Comparison of ENCODE assay signal across 18 cellular contexts in genomic region chr20:20213722-20214121, GRCh38.
"Had no signal": no experiment of that assay in that cellular context is flagged by ENCODE, and none has a peak within 500 bp of the region (broad histone marks: within the 10 kb centered on the region; RNA-seq: fewer than 3 reads in every experiment).

No MANE protein-coding gene starts in this region.

- H3K27me3 ChIP-seq: cardiac muscle cell, right atrium auricular region had no signal

- H3K4me3 ChIP-seq: adrenal gland, cardiac muscle cell, dorsolateral prefrontal cortex, left lung, mucosa of descending colon, right atrium auricular region had no signal

- H3K4me3 Mint-ChIP-seq: activated CD4-positive, alpha-beta memory T cell treated with anti-CD3 and anti-CD28 coated beads, Interleukin-2, amount 10 ng/mL, durations not matched to agents 7 days and 5 days; activated naive CD4-positive, alpha-beta T cell treated with anti-CD3 and anti-CD28 coated beads, Interleukin-2, amount 50 U/mL, for 24 hours; activated T-cell treated with anti-CD3 and anti-CD28 coated beads, Interleukin-2, amount 50 U/mL, for 24 hours; endodermal cell; naive thymus-derived CD4-positive, alpha-beta T cell; stimulated activated memory B cell treated with anti-CD40 and anti-IgM and Interleukin-4, amounts not matched to agents 10 μg/mL and 1 μg/mL and 100 μg/mL, for 72 hours; WTC11 had no signal

- H3K4me1 Mint-ChIP-seq: activated CD4-positive, alpha-beta memory T cell treated with anti-CD3 and anti-CD28 coated beads, Interleukin-2, amount 10 ng/mL, durations not matched to agents 7 days and 5 days; activated naive CD4-positive, alpha-beta T cell treated with anti-CD3 and anti-CD28 coated beads, Interleukin-2, amount 50 U/mL, for 24 hours; naive thymus-derived CD4-positive, alpha-beta T cell; stimulated activated memory B cell treated with anti-CD40 and anti-IgM and Interleukin-4, amounts not matched to agents 10 μg/mL and 1 μg/mL and 100 μg/mL, for 72 hours had no signal

- H3K36me3 ChIP-seq: adrenal gland, cardiac muscle cell, left lung, right atrium auricular region had no signal

- H3K9me3 ChIP-seq: adrenal gland, left lung, mucosa of descending colon had no signal

- H3K9me3 Mint-ChIP-seq: activated CD4-positive, alpha-beta memory T cell treated with anti-CD3 and anti-CD28 coated beads, Interleukin-2, amount 10 ng/mL, durations not matched to agents 7 days and 5 days; activated naive CD4-positive, alpha-beta T cell treated with anti-CD3 and anti-CD28 coated beads, Interleukin-2, amount 50 U/mL, for 24 hours had no signal

- DNase-seq: activated CD4-positive, alpha-beta memory T cell treated with anti-CD3 and anti-CD28 coated beads, Interleukin-2, amount 10 ng/mL, durations not matched to agents 7 days and 5 days; activated CD4-positive, alpha-beta T cell treated with anti-CD3 and anti-CD28 coated beads for 4 hours; activated effector memory CD4-positive, alpha-beta T cell treated with Interleukin-2 at 50 U/mL for 16 hours; activated T-cell treated with anti-CD3 and anti-CD28 coated beads, Interleukin-2, amount 50 U/mL, for 24 hours; adrenal gland; dorsolateral prefrontal cortex; endodermal cell; islet precursor cell; left lung; mucosa of descending colon; naive thymus-derived CD4-positive, alpha-beta T cell; posterior cingulate gyrus; stimulated activated CD4-positive, alpha-beta T cell treated with anti-CD3 and anti-CD28 coated beads, Interleukin-2, amount 100 ng/mL, for 48 hours had no signal

- H3K4me1 ChIP-seq: adrenal gland, left lung had no signal

- ATAC-seq: left lung; mucosa of descending colon; naive thymus-derived CD4-positive, alpha-beta T cell; stimulated activated memory B cell treated with anti-CD40 and anti-IgM and Interleukin-4, amounts not matched to agents 10 μg/mL and 1 μg/mL and 100 μg/mL, for 72 hours; WTC11 had no signal

- H3K27ac Mint-ChIP-seq: activated CD4-positive, alpha-beta memory T cell treated with anti-CD3 and anti-CD28 coated beads, Interleukin-2, amount 10 ng/mL, durations not matched to agents 7 days and 5 days; activated naive CD4-positive, alpha-beta T cell treated with anti-CD3 and anti-CD28 coated beads, Interleukin-2, amount 50 U/mL, for 24 hours; activated T-cell treated with anti-CD3 and anti-CD28 coated beads, Interleukin-2, amount 50 U/mL, for 24 hours; endodermal cell; naive thymus-derived CD4-positive, alpha-beta T cell; stimulated activated memory B cell treated with anti-CD40 and anti-IgM and Interleukin-4, amounts not matched to agents 10 μg/mL and 1 μg/mL and 100 μg/mL, for 72 hours; WTC11 had no signal

- H3K36me3 Mint-ChIP-seq: activated naive CD4-positive, alpha-beta T cell treated with anti-CD3 and anti-CD28 coated beads, Interleukin-2, amount 50 U/mL, for 24 hours; naive thymus-derived CD4-positive, alpha-beta T cell; stimulated activated memory B cell treated with anti-CD40 and anti-IgM and Interleukin-4, amounts not matched to agents 10 μg/mL and 1 μg/mL and 100 μg/mL, for 72 hours had no signal

- H3K27ac ChIP-seq: adrenal gland, cardiac muscle cell, dorsolateral prefrontal cortex, left lung had no signal
